In the genomic region with DNA sequence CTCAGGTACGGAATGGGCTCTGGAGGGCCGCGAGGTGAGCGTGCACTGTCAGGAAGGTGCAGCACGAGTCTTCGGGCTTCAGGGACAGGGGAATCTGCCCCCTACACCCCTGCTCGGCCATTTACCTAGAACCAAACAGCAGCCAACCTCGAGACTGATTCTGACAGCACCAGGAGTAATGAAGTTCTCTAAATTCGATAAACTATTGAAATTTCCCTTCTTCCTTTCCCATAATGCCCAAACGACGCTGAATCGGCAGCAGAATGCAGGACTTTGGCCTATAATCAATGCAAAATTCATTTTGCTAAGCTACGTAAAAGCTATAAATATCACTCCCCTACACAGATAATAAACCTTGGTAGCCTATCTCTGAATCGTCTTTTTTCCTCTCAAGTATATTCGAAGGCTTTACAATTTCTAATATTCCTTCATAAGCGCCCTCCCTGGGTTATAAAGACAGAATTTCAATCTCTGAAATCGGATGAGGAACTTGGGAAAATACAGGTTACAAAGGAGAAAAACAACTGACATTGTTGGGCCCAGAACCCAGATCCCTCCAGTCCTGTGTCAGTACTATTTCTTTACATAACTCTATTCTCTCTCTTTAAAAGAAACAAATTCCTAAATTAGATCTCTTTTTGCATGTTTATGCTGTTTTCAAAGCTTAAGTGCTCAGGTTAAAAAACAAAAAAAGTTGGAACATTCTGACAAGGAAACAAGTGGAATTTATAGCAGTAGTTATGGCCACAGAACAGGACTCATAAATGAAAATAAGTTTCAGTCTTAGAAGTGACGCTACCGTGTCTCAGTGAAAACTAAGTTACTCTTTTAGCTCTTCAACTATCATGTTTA, we compare ENCODE assay signal across 8 cellular contexts.
DNase-seq lines count a peak whose midpoint lies in the region; ATAC-seq and FAIRE-seq lines count a peak whose summit lies in the region.

No MANE protein-coding gene starts in this region.

- H3K4me3 ChIP-seq in stomach smooth muscle (ENCODE audit: low read length in 2 of 2) = peak overlapping the region; percentile 89 to 96

- H3K9me3 Mint-ChIP-seq in activated naive CD8-positive, alpha-beta T cell treated with anti-CD3 and anti-CD28 coated beads, Interleukin-2, amount 50 U/mL, for 24 hours = no peaks in the 10 kb centered on the region

- no peaks in the 10 kb centered on the region for H3K27me3 ChIP-seq in stomach smooth muscle (ENCODE audit: control insufficient read depth in 1 of 2, insufficient read depth in 2 of 2, low read length in 2 of 2)

- no peaks in the 10 kb centered on the region for H3K9me3 ChIP-seq in stomach smooth muscle (ENCODE audit: control insufficient read depth in 2 of 2, low read length in 2 of 2)

- H3K27ac Mint-ChIP-seq in activated naive CD8-positive, alpha-beta T cell treated with anti-CD3 and anti-CD28 coated beads, Interleukin-2, amount 50 U/mL, for 24 hours = peak overlapping the region; percentile 93

- no peaks in the 10 kb centered on the region for H3K36me3 Mint-ChIP-seq in activated naive CD8-positive, alpha-beta T cell treated with anti-CD3 and anti-CD28 coated beads, Interleukin-2, amount 50 U/mL, for 24 hours (ENCODE audit: low read depth)

- H3K4me3 Mint-ChIP-seq in activated naive CD8-positive, alpha-beta T cell treated with anti-CD3 and anti-CD28 coated beads, Interleukin-2, amount 50 U/mL, for 24 hours = peak overlapping the region; percentile 92

- no peaks in the 10 kb centered on the region for H3K27me3 Mint-ChIP-seq in activated naive CD8-positive, alpha-beta T cell treated with anti-CD3 and anti-CD28 coated beads, Interleukin-2, amount 50 U/mL, for 24 hours

- no peaks in the 10 kb centered on the region for H3K36me3 ChIP-seq in stomach smooth muscle (ENCODE audit: control insufficient read depth in 2 of 2, insufficient read depth in 2 of 2, low read length in 2 of 2)

- peak; percentile 42 for ATAC-seq in GM18511 (IDR thresholded peaks at IDR 0.05; ENCODE audit: unreplicated experiment)
- peak; percentile 23 for ATAC-seq in HG03103 (IDR thresholded peaks at IDR 0.05; ENCODE audit: low read depth, unreplicated experiment)
- ATAC-seq in activated naive CD8-positive, alpha-beta T cell treated with anti-CD3 and anti-CD28 coated beads, Interleukin-2, amount 50 U/mL, for 24 hours = peak; percentile 34

- DNase-seq in activated naive CD8-positive, alpha-beta T cell treated with anti-CD3 and anti-CD28 coated beads, Interleukin-2, amount 50 U/mL, for 24 hours = no peak
- no peak for DNase-seq in NCI-H1436 treated with DMSO at 0.1 percent for 48 hours (lab: John Stamatoyannopoulos, UW)
- no peak for DNase-seq in anterior cingulate cortex (lab: John Stamatoyannopoulos, UW)
- no peak for DNase-seq in NCI-H524 treated with DMSO at 0.1 percent for 48 hours (lab: John Stamatoyannopoulos, UW)

- no peaks in the 10 kb centered on the region for H3K4me1 ChIP-seq in stomach smooth muscle (ENCODE audit: control insufficient read depth, insufficient read depth, low read length)

- peak overlapping the region; percentile 82 for H3K27ac ChIP-seq in stomach smooth muscle (ENCODE audit: low read length)

- peak overlapping the region; percentile 89 to 98 for H3K9ac ChIP-seq in stomach smooth muscle (ENCODE audit: low read length in 2 of 2)

- peaks cover 67% of the 10 kb centered on the region for H3K4me1 Mint-ChIP-seq in activated naive CD8-positive, alpha-beta T cell treated with anti-CD3 and anti-CD28 coated beads, Interleukin-2, amount 50 U/mL, for 24 hours

- peak; percentile 51 for FAIRE-seq in islet of Langerhans (lab: Jason Lieb, UNC)
